In the genomic region with DNA sequence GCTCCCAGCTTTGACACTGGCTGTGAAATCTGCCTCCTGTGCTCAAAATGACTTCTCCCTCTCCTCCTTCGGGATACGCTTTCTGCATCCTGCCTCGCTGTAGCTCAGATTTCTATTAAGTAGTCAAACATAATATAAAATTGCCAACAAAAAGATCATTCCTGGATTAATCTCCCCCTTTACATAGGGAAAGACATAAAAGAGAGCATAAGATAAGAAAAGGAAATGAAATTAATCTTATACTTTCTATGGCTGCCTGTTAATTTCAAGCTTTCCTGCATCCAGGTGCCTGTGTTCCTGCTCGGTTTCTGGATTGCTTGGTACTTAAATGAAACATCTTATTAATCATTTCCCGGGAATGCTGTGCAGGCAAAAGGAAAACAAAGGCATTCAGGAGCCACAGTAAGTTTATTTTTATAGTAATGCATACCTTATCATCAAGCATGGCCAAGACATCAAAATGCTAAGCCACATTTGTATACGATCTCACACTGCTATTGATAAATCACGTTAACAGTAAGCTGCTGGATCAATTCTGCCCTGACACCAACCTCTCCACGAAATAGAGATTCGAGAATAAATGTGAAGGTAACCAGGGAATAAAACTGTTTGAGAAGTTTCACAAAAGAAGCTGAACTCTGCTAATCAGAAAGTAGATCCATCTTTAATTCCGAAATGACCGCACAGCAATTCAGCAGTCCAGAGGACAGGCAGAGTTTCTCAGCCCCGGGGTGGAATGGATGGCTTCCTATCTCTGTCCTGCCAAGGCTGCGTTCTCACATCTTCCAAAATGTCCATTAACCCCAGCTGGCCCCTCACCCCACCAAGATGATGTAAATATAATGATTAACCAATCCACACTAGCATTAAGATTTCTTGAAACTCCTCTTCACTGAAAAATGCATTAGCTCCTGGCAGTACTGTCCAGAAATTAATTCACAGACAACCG, we compare ENCODE assay signal across 26 cellular contexts. TPM values are rescaled to one million over a fixed set of nuclear protein-coding genes. Genes with fewer than 3 reads are reported as not detected.
DNase-seq lines count a peak whose midpoint lies in the region; ATAC-seq, FAIRE-seq and TF ChIP-seq lines count a peak whose summit lies in the region.
"Had no signal": no experiment of that assay in that cellular context is flagged by ENCODE, and none has a peak within 500 bp of the region (broad histone marks: within the 10 kb centered on the region; RNA-seq: fewer than 3 reads in every experiment).

No MANE protein-coding gene starts in this region.

- ATAC-seq in HG02981 (IDR thresholded peaks at IDR 0.05; ENCODE audit: unreplicated experiment) (no peak), HG03521 (IDR thresholded peaks at IDR 0.05; ENCODE audit: unreplicated experiment) (no peak)
- ATAC-seq: activated CD4-positive, CD25-positive, alpha-beta regulatory T cell treated with anti-CD3 and anti-CD28 coated beads, Interleukin-2, amount 50 U/mL, for 24 hours; activated naive CD8-positive, alpha-beta T cell treated with anti-CD3 and anti-CD28 coated beads, Interleukin-2, amount 50 U/mL, for 24 hours; HCT116; naive thymus-derived CD4-positive, alpha-beta T cell had no signal

- no peaks in the 10 kb centered on the region for H3K36me3 ChIP-seq in astrocyte (ENCODE audit: insufficient read depth, low read length)
- H3K36me3 ChIP-seq: suprapubic skin had no signal

- peaks cover 51% of the 10 kb centered on the region for H3K4me1 ChIP-seq in astrocyte (ENCODE audit: insufficient read depth, low read length)
- H3K4me1 ChIP-seq: suprapubic skin had no signal

- H3K27me3 ChIP-seq in astrocyte (ENCODE audit: insufficient read depth, low read length) = no peaks in the 10 kb centered on the region

- no peaks in the 10 kb centered on the region for H4K20me1 ChIP-seq in astrocyte (ENCODE audit: insufficient read depth, low read length)

- peak overlapping the region; percentile 50 for H3K27ac ChIP-seq in astrocyte (ENCODE audit: low read depth, low read length)
- H3K27ac ChIP-seq: HL-60, SK-N-MC, suprapubic skin had no signal

- H3K9me3 ChIP-seq in astrocyte (ENCODE audit: insufficient read depth, low read depth, low read length) = no peaks in the 10 kb centered on the region
- H3K9me3 ChIP-seq: suprapubic skin had no signal

- peak; percentile 17 for FAIRE-seq in astrocyte (lab: Jason Lieb, UNC)

- peak overlapping the region; percentile 52 for H3K9ac ChIP-seq in astrocyte (ENCODE audit: low read length)

- H3K27ac Mint-ChIP-seq in astrocyte (ENCODE audit: unreplicated experiment) = no peak overlapping the region
- H3K27ac Mint-ChIP-seq: activated naive CD8-positive, alpha-beta T cell treated with anti-CD3 and anti-CD28 coated beads, Interleukin-2, amount 50 U/mL, for 24 hours; CD4-positive, CD25-positive, alpha-beta regulatory T cell; memory B cell; naive thymus-derived CD4-positive, alpha-beta T cell had no signal

- H2AFZ ChIP-seq in astrocyte (ENCODE audit: low read depth, low read length) = no peak overlapping the region

- no peak overlapping the region for H3K4me3 ChIP-seq in astrocyte (ENCODE audit: insufficient read depth, low read depth, low read length)
- H3K4me3 ChIP-seq: SK-N-MC, suprapubic skin had no signal

- peaks cover 23% of the 10 kb centered on the region for H3K4me1 Mint-ChIP-seq in astrocyte (ENCODE audit: low read depth, unreplicated experiment)
- H3K4me1 Mint-ChIP-seq: activated naive CD8-positive, alpha-beta T cell treated with anti-CD3 and anti-CD28 coated beads, Interleukin-2, amount 50 U/mL, for 24 hours; CD4-positive, CD25-positive, alpha-beta regulatory T cell; central memory CD8-positive, alpha-beta T cell; memory B cell had no signal

- peaks cover 4% of the 10 kb centered on the region for H3K9me3 Mint-ChIP-seq in astrocyte (ENCODE audit: unreplicated experiment)
- H3K9me3 Mint-ChIP-seq: activated naive CD8-positive, alpha-beta T cell treated with anti-CD3 and anti-CD28 coated beads, Interleukin-2, amount 50 U/mL, for 24 hours; CD4-positive, CD25-positive, alpha-beta regulatory T cell; central memory CD8-positive, alpha-beta T cell; memory B cell; naive thymus-derived CD4-positive, alpha-beta T cell had no signal

- no peak for TF ChIP-seq CTCF in astrocyte (IDR thresholded peaks at IDR 0.05; ENCODE audit: insufficient read depth, low read depth, low read length)

- no peak overlapping the region for H3K4me3 Mint-ChIP-seq in astrocyte (ENCODE audit: unreplicated experiment)
- H3K4me3 Mint-ChIP-seq: activated naive CD8-positive, alpha-beta T cell treated with anti-CD3 and anti-CD28 coated beads, Interleukin-2, amount 50 U/mL, for 24 hours; CD4-positive, CD25-positive, alpha-beta regulatory T cell; central memory CD8-positive, alpha-beta T cell; memory B cell; naive thymus-derived CD4-positive, alpha-beta T cell had no signal

- no peaks in the 10 kb centered on the region for H3K79me2 ChIP-seq in astrocyte (ENCODE audit: insufficient read depth, low read length)

- H3K4me2 ChIP-seq in astrocyte (ENCODE audit: low read length) = peak overlapping the region; percentile 63

- H3K27me3 Mint-ChIP-seq in astrocyte (ENCODE audit: low read depth, unreplicated experiment) = no peaks in the 10 kb centered on the region

- DNase-seq in A172 (ENCODE audit: low spot score) (peak; percentile 55), HCEC 1CT (peak; percentile 37), astrocyte (ENCODE audit: low read depth) (peak; percentile 83), kidney glomerular epithelial cell (lab: John Stamatoyannopoulos, UW) (peak; percentile 73), activated gamma-delta T cell (lab: John Stamatoyannopoulos, UW) (no peak)
- no peak for DNase-seq in stimulated activated CD4-positive, alpha-beta T cell treated with anti-CD3 and anti-CD28 coated beads, Interleukin-12 subunit alpha, Interleukin-12 subunit beta, amount 100 ng/mL, for 4 hours
- DNase-seq: activated naive CD8-positive, alpha-beta T cell treated with anti-CD3 and anti-CD28 coated beads, Interleukin-2, amount 50 U/mL, for 24 hours; CD4-positive, CD25-positive, alpha-beta regulatory T cell; effector CD8-positive, alpha-beta T cell; islet precursor cell; KBM-7; naive thymus-derived CD4-positive, alpha-beta T cell; NCI-H2081; NCI-H526 treated with DMSO at 0.1 percent for 48 hours; stimulated activated CD8-positive, alpha-beta memory T cell treated with anti-CD3 and anti-CD28 coated beads, Interleukin-4, amount 100 ng/mL, for 48 hours; T1000 had no signal

- H3K36me3 Mint-ChIP-seq in astrocyte (ENCODE audit: low read depth, unreplicated experiment) = peaks cover 4% of the 10 kb centered on the region
- H3K36me3 Mint-ChIP-seq: CD4-positive, CD25-positive, alpha-beta regulatory T cell; memory B cell had no signal

RNA-seq across cellular contexts. Expression of a gene that starts 32.6 kb away (rescaled TPM):
- total RNA-seq in A172 (2014; rRNA removed; shearing (Covaris generic)) = 0.78 and 2.4 TPM in 2 replicates
- total RNA-seq in astrocyte = 16.4 and 23.3 TPM in 2 replicates
- total RNA-seq: activated CD8-positive, alpha-beta memory T cell treated with anti-CD3 and anti-CD28 coated beads for 36 hours; CD4-positive, CD25-positive, alpha-beta regulatory T cell; naive thymus-derived CD4-positive, alpha-beta T cell had no signal

Comparison
In these comparisons a context has a peak if more than half of its experiments do, and no peak if none do; other contexts are left out.
1. DNase-seq: peak in A172 (single experiment), HCEC 1CT (single experiment), astrocyte (single experiment) and kidney glomerular epithelial cell (single experiment); none in activated gamma-delta T cell (single experiment) and stimulated activated CD4-positive, alpha-beta T cell treated with anti-CD3 and anti-CD28 coated beads, Interleukin-12 subunit alpha, Interleukin-12 subunit beta, amount 100 ng/mL, for 4 hours (single experiment).